ENCODE assay signal across 31 cellular contexts in genomic region chr18:62009521-62009920, GRCh38.
"Had no signal": no experiment of that assay in that cellular context is flagged by ENCODE, and none has a peak within 500 bp of the region (broad histone marks: within the 10 kb centered on the region; RNA-seq: fewer than 3 reads in every experiment).

No MANE protein-coding gene starts in this region.

- H3K4me1 ChIP-seq: adrenal gland, ascending aorta had no signal

- ATAC-seq: activated CD8-positive, alpha-beta T cell treated with anti-CD3 and anti-CD28 coated beads for 36 hours; activated naive CD4-positive, alpha-beta T cell treated with anti-CD3 and anti-CD28 coated beads, Interleukin-2, amount 50 U/mL, for 72 hours; activated T-cell treated with anti-CD3 and anti-CD28 coated beads, Interleukin-2, amount 50 U/mL, for 4 hours; activated T-cell treated with anti-CD3 and anti-CD28 coated beads, Interleukin-2, amount 50 U/mL, for 72 hours; activated T-helper 17 cell treated with anti-CD3 and anti-CD28 coated beads, Interleukin-2, amount 50 U/mL, for 72 hours had no signal

- DNase-seq: activated B cell treated with CpG ODN at 0.5 μM for 24 hours; activated CD4-positive, alpha-beta memory T cell treated with anti-CD3 and anti-CD28 coated beads for 36 hours; activated CD4-positive, alpha-beta T cell treated with anti-CD3 and anti-CD28 coated beads for 4 hours; activated CD4-positive, alpha-beta T cell treated with anti-CD3 and anti-CD28 coated beads, Interleukin-2, amount 10 ng/mL, durations not matched to agents 24 days and 14 days; activated CD4-positive, alpha-beta T cell treated with anti-CD3 and anti-CD28 coated beads, Interleukin-2, amount 50 U/mL, for 1 hour; activated CD4-positive, alpha-beta T cell treated with anti-CD3 and anti-CD28 coated beads, Interleukin-2, amount 50 U/mL, for 4 hours; activated CD4-positive, CD25-positive, alpha-beta regulatory T cell treated with anti-CD3 and anti-CD28 coated beads, Interleukin-2, amount 50 U/mL, for 72 hours; activated CD8-positive, alpha-beta memory T cell treated with anti-CD3 and anti-CD28 coated beads, Interleukin-2, amount 50 U/mL, for 4 hours; activated CD8-positive, alpha-beta T cell treated with anti-CD3 and anti-CD28 coated beads for 36 hours; activated effector memory CD4-positive, alpha-beta T cell treated with anti-CD3 and anti-CD28 coated beads, Interleukin-2, amount 50 U/mL, for 16 hours; activated gamma-delta T cell treated with Interleukin-2 at 50 U/mL for 16 hours; activated naive CD4-positive, alpha-beta T cell; activated naive CD4-positive, alpha-beta T cell treated with anti-CD3 and anti-CD28 coated beads for 36 hours; activated naive CD4-positive, alpha-beta T cell treated with anti-CD3 and anti-CD28 coated beads, Interleukin-2, amount 50 U/mL, for 16 hours; activated naive CD8-positive, alpha-beta T cell treated with anti-CD3 and anti-CD28 coated beads for 36 hours; activated T-cell treated with anti-CD3 and anti-CD28 coated beads for 4 hours; activated T-cell treated with anti-CD3 and anti-CD28 coated beads, Interleukin-2, amount 50 U/mL, for 1 hour; activated T-cell treated with anti-CD3 and anti-CD28 coated beads, Interleukin-2, amount 50 U/mL, for 4 hours; activated T-cell treated with anti-CD3 and anti-CD28 coated beads, Interleukin-2, amount 50 U/mL, for 72 hours; adrenal gland; amygdala; anterior cingulate cortex; central memory CD4-positive, alpha-beta T cell; T-helper 1 cell; T-helper 2 cell; T-helper 9 cell had no signal

- H3K36me3 ChIP-seq: adrenal gland, ascending aorta had no signal

- H3K4me3 ChIP-seq: adrenal gland, ascending aorta had no signal

- H3K27me3 ChIP-seq: adrenal gland, ascending aorta had no signal

- H3K9me3 ChIP-seq: adrenal gland, ascending aorta had no signal

- FAIRE-seq: TTC549 had no signal

- H3K27ac ChIP-seq: adrenal gland, ascending aorta, VCaP had no signal
